In the genomic region with DNA sequence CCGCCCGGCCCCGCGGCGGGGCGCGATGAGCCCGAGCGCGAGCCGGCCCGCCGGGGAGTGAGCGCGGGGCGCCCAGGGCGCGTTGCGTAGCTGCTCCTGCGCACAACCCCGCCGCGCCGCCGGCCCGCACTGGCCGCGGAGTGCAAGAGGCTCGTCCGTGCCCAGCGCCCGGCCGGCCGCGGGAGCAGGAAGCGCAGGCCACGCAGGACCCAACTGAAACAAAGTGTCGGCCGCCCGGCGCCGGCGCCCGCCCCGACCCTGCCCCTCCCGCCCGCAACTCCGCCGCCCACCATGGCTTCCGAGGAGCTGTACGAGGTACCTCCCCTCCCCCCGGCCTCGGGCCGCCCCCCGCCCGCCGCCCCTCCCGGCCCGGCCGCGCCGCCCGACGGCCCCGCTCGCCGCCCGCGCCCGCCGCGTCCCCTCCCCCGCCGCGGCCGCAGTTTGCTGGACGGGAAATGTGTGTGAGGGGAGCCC, we compare ENCODE assay signal across 8 cellular contexts. TPM values are rescaled to one million over a fixed set of nuclear protein-coding genes. Genes with fewer than 3 reads are reported as not detected.
DNase-seq lines count a peak whose midpoint lies in the region; ATAC-seq and TF ChIP-seq lines count a peak whose summit lies in the region.

No MANE protein-coding gene starts in this region.

- TF ChIP-seq CTCF in AG09309 (IDR thresholded peaks at IDR 0.05; ENCODE audit: control insufficient read depth, insufficient read depth, low read depth, low read length, missing control alignments) (no peak), type B pancreatic cell (conservative IDR thresholded peaks at IDR 0.05) (no peak)

- H3K14ac ChIP-seq in neuronal stem cell (ENCODE audit: low read length), result no peak overlapping the region

- H3K4me3 Mint-ChIP-seq in T-helper 17 cell (peak overlapping the region; percentile 88), type B pancreatic cell (no peak overlapping the region)

- H2AK5ac ChIP-seq in neuronal stem cell (ENCODE audit: low read depth, low read length), result no peak overlapping the region

- peak overlapping the region; percentile 83 for H2AFZ ChIP-seq in neuronal stem cell (ENCODE audit: low read length)

- H3K4me1 Mint-ChIP-seq in T-helper 17 cell (peaks cover 32% of the 10 kb centered on the region), type B pancreatic cell (ENCODE audit: unreplicated experiment) (peaks cover 21% of the 10 kb centered on the region)

- H3K27ac ChIP-seq in neuronal stem cell (replicated peaks; ENCODE audit: low read length), result peak overlapping the region; percentile 83

- H3K9me3 Mint-ChIP-seq in type B pancreatic cell, result peaks cover 11% of the 10 kb centered on the region

- peak overlapping the region; percentile 87 for H3K9ac ChIP-seq in neuronal stem cell (ENCODE audit: low read depth, low read length, poor library complexity)

- DNase-seq in AG09309 (ENCODE audit: low read depth) (no peak), T-helper 17 cell (peak in 2 of 3 donors; percentile 33 to 36), neuronal stem cell (ENCODE audit: low spot score) (peak; percentile 38), NCI-H226 (no peak), type B pancreatic cell (ENCODE audit: extremely low spot score, unreplicated experiment) (no peak)

- peak; percentile 25 for ATAC-seq in GM18502 (IDR thresholded peaks at IDR 0.05; ENCODE audit: poor library complexity, unreplicated experiment)
- peak; percentile 10 for ATAC-seq in HG03060 (IDR thresholded peaks at IDR 0.05; ENCODE audit: low read depth, unreplicated experiment)
- peak; percentile 2 for ATAC-seq in T-helper 17 cell
- peak; percentile 14 for ATAC-seq in esophagus mucosa

- peaks cover 0 to 4% of the 10 kb centered on the region in 2 donors for H3K4me1 ChIP-seq in neuronal stem cell (ENCODE audit: control insufficient read depth in 2 of 2, insufficient read depth in 1 of 2, low read depth in 1 of 2, low read length in 2 of 2)

- H3K27me3 ChIP-seq in neuronal stem cell (ENCODE audit: control insufficient read depth in 3 of 3, insufficient read depth in 3 of 3, low read depth in 1 of 3, low read length in 3 of 3), result peaks cover 0 to 35% (median 15%) of the 10 kb centered on the region in 3 experiments

- no peak overlapping the region for H4K91ac ChIP-seq in neuronal stem cell (ENCODE audit: low read depth, low read length, poor library complexity)

- peak overlapping the region; percentile 69 for H3K4me3 ChIP-seq in AG09309 (ENCODE audit: control insufficient read depth, low read depth, low read length)
- H3K4me3 ChIP-seq in neuronal stem cell (ENCODE audit: low read length in 2 of 2), result peak overlapping the region; percentile 89 to 98

- H3K4me2 ChIP-seq in neuronal stem cell (ENCODE audit: insufficient read depth, low read length, poor library complexity, severe bottlenecking), result peak overlapping the region; percentile 51

- no peak overlapping the region for H2BK5ac ChIP-seq in neuronal stem cell (ENCODE audit: low read length)

- H3K36me3 Mint-ChIP-seq in T-helper 17 cell (ENCODE audit: low read depth) (no peaks in the 10 kb centered on the region), type B pancreatic cell (peaks cover 19% of the 10 kb centered on the region)

- H3K36me3 ChIP-seq in neuronal stem cell (replicated peaks in 1 of 2; ENCODE audit: control insufficient read depth in 2 of 2, insufficient read depth in 2 of 2, low read length in 2 of 2), result no peaks in the 10 kb centered on the region

- no peak overlapping the region for H3K4ac ChIP-seq in neuronal stem cell (ENCODE audit: low read length)

- no peak overlapping the region for H2BK12ac ChIP-seq in neuronal stem cell (ENCODE audit: low read length)

- H3K9me3 ChIP-seq in T-helper 17 cell (ENCODE audit: control insufficient read depth, low read length, poor library complexity, severe bottlenecking) (no peaks in the 10 kb centered on the region), neuronal stem cell (replicated peaks in 1 of 2; ENCODE audit: control insufficient read depth in 2 of 2, insufficient read depth in 1 of 2, low read depth in 1 of 2, low read length in 2 of 2) (peaks cover 0 to 21% of the 10 kb centered on the region in 2 donors)

- H3K27me3 Mint-ChIP-seq in T-helper 17 cell (no peaks in the 10 kb centered on the region), type B pancreatic cell (peaks cover 37% of the 10 kb centered on the region)

- peak overlapping the region; percentile 93 for H3K18ac ChIP-seq in neuronal stem cell (ENCODE audit: low read length)

- H4K8ac ChIP-seq in neuronal stem cell (ENCODE audit: low read depth, low read length), result no peak overlapping the region

- H3K23ac ChIP-seq in neuronal stem cell (ENCODE audit: low read depth, low read length, poor library complexity), result peak overlapping the region; percentile 62

- H3K27ac Mint-ChIP-seq in T-helper 17 cell, result no peak overlapping the region
- H3K27ac Mint-ChIP-seq in type B pancreatic cell, result no peak overlapping the region

- no CpG with 5 or more reads among the region's 77 CpGs for WGBS in neuronal stem cell (ENCODE audit: extremely low coverage in 2 of 2, insufficient read length in 2 of 2, insufficient replicate concordance in 1 of 2), 2 donors

- H2BK120ac ChIP-seq in neuronal stem cell (ENCODE audit: low read depth, low read length), result no peak overlapping the region

- no peaks in the 10 kb centered on the region for H3K79me1 ChIP-seq in neuronal stem cell (ENCODE audit: low read depth, low read length)

- peak overlapping the region; percentile 50 for H2BK15ac ChIP-seq in neuronal stem cell (ENCODE audit: low read length)

RNA-seq across cellular contexts. Expression of a gene that starts 0.3 kb away (rescaled TPM):
- 10 to 100 TPM; 21.2 to 31.5 TPM for total RNA-seq in T-helper 17 cell
- 31.0 TPM for total RNA-seq in esophagus mucosa
- 31.7 TPM for polyA plus RNA-seq in neuronal stem cell (2013, experiment 1 of 2)
- polyA plus RNA-seq in neuronal stem cell (2013, experiment 2 of 2), result 30.2 TPM
- total RNA-seq in type B pancreatic cell (ENCODE audit: low replicate concordance), result 74.1 and 82.2 TPM in 2 replicates

Comparison
In these comparisons a context has a peak if more than half of its experiments do, and no peak if none do; other contexts are left out.
1. DNase-seq: peak in T-helper 17 cell (2 of 3) and neuronal stem cell (single experiment); none in AG09309 (single experiment), NCI-H226 (single experiment) and type B pancreatic cell (single experiment).
2. Peak in every context shown above with its lines, with median percentiles within 50 percentile points of each other: ATAC-seq.